In the genomic region with DNA sequence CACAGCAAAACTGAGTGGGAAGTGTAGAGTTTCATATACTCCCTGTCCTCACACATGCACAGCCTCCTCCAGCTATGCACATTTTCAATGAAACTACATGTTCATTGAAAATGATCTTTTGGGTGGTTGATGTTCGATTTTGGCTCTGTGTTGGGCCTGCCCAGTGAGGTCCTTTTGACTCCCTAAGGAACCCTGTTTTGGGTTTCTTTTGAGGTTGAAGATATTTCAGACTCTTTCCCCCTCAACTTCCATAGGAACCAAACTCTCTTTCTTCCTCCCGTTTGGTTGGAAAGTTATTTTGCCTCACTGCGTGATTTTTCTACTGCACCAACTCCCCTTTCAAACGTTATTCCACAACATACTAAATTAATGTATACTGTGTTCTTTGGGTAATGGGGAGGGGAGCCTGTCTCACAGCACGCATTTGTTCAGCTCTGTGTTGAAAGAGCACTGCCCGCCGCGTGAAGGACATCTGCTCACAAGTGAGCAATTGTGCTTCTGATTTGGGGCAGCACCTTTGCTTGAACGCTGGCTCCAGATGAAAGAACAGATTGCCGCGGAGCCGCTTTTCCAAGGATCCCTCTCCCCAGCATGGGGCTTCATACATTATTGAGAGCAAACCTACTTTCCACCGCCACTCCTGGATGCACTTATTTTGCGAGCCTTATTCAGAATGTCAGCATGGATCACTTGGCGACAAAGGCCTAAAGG, we compare ENCODE assay signal across 1 cellular context.
A peak's percentile ranks its signal among the peaks of the same experiment; 100 is the strongest.
TF ChIP-seq lines count a peak whose summit lies in the region.

No MANE protein-coding gene starts in this region.

TF ChIP-seq in HepG2, 621 proteins besides CTCF, POLR2A, EP300 and RAD21 (continued from another document and continues in another):
- TF ChIP-seq ZNF101 (CRISPR knock-in tag; IDR thresholded peaks at IDR 0.05; ENCODE audit: borderline replicate concordance, low read depth) (no peak; the same call in 1 of the 2 replicates), POGZ (CRISPR knock-in tag; IDR thresholded peaks at IDR 0.05) (peak; percentile 94), ZNF230 (CRISPR knock-in tag; IDR thresholded peaks at IDR 0.05) (peak; percentile 62; the same call in 1 of the 2 replicates), KDM1A (CRISPR knock-in tag; IDR thresholded peaks at IDR 0.05) (no peak), SMARCE1 (IDR thresholded peaks at IDR 0.05; ENCODE audit: borderline replicate concordance) (no peak), TOPORS (CRISPR knock-in tag; IDR thresholded peaks at IDR 0.05) (no peak), GMEB2 (CRISPR knock-in tag; IDR thresholded peaks at IDR 0.05; ENCODE audit: low read depth) (no peak), MEIS2 (CRISPR knock-in tag; IDR thresholded peaks at IDR 0.05) (peak; percentile 85; the same call in 1 of the 2 replicates), CHD2 (IDR thresholded peaks at IDR 0.05; ENCODE audit: low read depth, low read length) (0 out of 2 replicates have a peak, but pooled peaks have one; percentile 11), KLF15 (CRISPR knock-in tag; IDR thresholded peaks at IDR 0.05; ENCODE audit: borderline replicate concordance) (no peak), RERE (CRISPR knock-in tag; IDR thresholded peaks at IDR 0.05; ENCODE audit: low read depth) (peak; percentile 85), DMTF1 (CRISPR knock-in tag; IDR thresholded peaks at IDR 0.05) (no peak), ZNF317 (CRISPR knock-in tag; IDR thresholded peaks at IDR 0.05) (peak; percentile 77), NAIF1 (CRISPR knock-in tag; IDR thresholded peaks at IDR 0.05; ENCODE audit: borderline replicate concordance) (0 out of 2 replicates have a peak, but pooled peaks have one; percentile 5), POLR2G (IDR thresholded peaks at IDR 0.05; ENCODE audit: low read depth, low read length) (peak; percentile 76), ZNF383 (CRISPR knock-in tag; IDR thresholded peaks at IDR 0.05; ENCODE audit: borderline replicate concordance) (no peak), ZNF207 (IDR thresholded peaks at IDR 0.05; ENCODE audit: borderline replicate concordance) (no peak), ZNF639 (CRISPR knock-in tag; conservative IDR thresholded peaks at IDR 0.05) (no peak; the same call in 1 of the 2 replicates), ZNF550 (CRISPR knock-in tag; IDR thresholded peaks at IDR 0.05; ENCODE audit: borderline replicate concordance) (no peak), KDM5A (IDR thresholded peaks at IDR 0.05; ENCODE audit: borderline replicate concordance, low read length) (no peak; the same call in 1 of the 2 replicates), RBM39 (IDR thresholded peaks at IDR 0.05; ENCODE audit: low read depth, low read length, poor library complexity, severe bottlenecking) (no peak), CREB3 (CRISPR knock-in tag; IDR thresholded peaks at IDR 0.05) (no peak; the same call in 1 of the 2 replicates), GABPA (IDR thresholded peaks at IDR 0.05; ENCODE audit: low read depth, low read length) (no peak), GABPA (CRISPR knock-in tag; IDR thresholded peaks at IDR 0.05; ENCODE audit: low read depth) (no peak), ZNF251 (CRISPR knock-in tag; IDR thresholded peaks at IDR 0.05) (no peak), ZNF776 (CRISPR knock-in tag; IDR thresholded peaks at IDR 0.05) (peak; percentile 67; the same call in 1 of the 2 replicates), ZNF605 (CRISPR knock-in tag; IDR thresholded peaks at IDR 0.05) (peak; percentile 76), PBX2 (CRISPR knock-in tag; IDR thresholded peaks at IDR 0.05) (no peak)
- TF ChIP-seq, protein P1, sequence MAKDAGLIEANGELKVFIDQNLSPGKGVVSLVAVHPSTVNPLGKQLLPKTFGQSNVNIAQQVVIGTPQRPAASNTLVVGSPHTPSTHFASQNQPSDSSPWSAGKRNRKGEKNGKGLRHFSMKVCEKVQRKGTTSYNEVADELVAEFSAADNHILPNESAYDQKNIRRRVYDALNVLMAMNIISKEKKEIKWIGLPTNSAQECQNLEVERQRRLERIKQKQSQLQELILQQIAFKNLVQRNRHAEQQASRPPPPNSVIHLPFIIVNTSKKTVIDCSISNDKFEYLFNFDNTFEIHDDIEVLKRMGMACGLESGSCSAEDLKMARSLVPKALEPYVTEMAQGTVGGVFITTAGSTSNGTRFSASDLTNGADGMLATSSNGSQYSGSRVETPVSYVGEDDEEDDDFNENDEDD (CRISPR knock-in tag; IDR thresholded peaks at IDR 0.05; ENCODE audit: borderline replicate concordance) = peak; percentile 75; the same call in 1 of the 2 replicates
- TF ChIP-seq, protein P2, sequence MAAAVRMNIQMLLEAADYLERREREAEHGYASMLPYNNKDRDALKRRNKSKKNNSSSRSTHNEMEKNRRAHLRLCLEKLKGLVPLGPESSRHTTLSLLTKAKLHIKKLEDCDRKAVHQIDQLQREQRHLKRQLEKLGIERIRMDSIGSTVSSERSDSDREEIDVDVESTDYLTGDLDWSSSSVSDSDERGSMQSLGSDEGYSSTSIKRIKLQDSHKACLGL (CRISPR knock-in tag; IDR thresholded peaks at IDR 0.05) = no peak
- TF ChIP-seq, protein P3, sequence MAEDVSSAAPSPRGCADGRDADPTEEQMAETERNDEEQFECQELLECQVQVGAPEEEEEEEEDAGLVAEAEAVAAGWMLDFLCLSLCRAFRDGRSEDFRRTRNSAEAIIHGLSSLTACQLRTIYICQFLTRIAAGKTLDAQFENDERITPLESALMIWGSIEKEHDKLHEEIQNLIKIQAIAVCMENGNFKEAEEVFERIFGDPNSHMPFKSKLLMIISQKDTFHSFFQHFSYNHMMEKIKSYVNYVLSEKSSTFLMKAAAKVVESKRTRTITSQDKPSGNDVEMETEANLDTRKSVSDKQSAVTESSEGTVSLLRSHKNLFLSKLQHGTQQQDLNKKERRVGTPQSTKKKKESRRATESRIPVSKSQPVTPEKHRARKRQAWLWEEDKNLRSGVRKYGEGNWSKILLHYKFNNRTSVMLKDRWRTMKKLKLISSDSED (CRISPR knock-in tag; IDR thresholded peaks at IDR 0.05) = no peak
- TF ChIP-seq, protein P4, sequence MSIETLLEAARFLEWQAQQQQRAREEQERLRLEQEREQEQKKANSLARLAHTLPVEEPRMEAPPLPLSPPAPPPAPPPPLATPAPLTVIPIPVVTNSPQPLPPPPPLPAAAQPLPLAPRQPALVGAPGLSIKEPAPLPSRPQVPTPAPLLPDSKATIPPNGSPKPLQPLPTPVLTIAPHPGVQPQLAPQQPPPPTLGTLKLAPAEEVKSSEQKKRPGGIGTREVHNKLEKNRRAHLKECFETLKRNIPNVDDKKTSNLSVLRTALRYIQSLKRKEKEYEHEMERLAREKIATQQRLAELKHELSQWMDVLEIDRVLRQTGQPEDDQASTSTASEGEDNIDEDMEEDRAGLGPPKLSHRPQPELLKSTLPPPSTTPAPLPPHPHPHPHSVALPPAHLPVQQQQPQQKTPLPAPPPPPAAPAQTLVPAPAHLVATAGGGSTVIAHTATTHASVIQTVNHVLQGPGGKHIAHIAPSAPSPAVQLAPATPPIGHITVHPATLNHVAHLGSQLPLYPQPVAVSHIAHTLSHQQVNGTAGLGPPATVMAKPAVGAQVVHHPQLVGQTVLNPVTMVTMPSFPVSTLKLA (IDR thresholded peaks at IDR 0.05) = no peak
- TF ChIP-seq, protein P5, sequence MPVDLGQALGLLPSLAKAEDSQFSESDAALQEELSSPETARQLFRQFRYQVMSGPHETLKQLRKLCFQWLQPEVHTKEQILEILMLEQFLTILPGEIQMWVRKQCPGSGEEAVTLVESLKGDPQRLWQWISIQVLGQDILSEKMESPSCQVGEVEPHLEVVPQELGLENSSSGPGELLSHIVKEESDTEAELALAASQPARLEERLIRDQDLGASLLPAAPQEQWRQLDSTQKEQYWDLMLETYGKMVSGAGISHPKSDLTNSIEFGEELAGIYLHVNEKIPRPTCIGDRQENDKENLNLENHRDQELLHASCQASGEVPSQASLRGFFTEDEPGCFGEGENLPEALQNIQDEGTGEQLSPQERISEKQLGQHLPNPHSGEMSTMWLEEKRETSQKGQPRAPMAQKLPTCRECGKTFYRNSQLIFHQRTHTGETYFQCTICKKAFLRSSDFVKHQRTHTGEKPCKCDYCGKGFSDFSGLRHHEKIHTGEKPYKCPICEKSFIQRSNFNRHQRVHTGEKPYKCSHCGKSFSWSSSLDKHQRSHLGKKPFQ (CRISPR knock-in tag; IDR thresholded peaks at IDR 0.05; ENCODE audit: insufficient replicate concordance) = no peak
- TF ChIP-seq, protein P6, sequence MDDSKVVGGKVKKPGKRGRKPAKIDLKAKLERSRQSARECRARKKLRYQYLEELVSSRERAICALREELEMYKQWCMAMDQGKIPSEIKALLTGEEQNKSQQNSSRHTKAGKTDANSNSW (CRISPR knock-in tag; IDR thresholded peaks at IDR 0.05; ENCODE audit: borderline replicate concordance) = no peak
